Comparison of ENCODE assay signal across 16 cellular contexts in genomic region chr17:58315750-58316149, GRCh38. TPM values are rescaled to one million over a fixed set of nuclear protein-coding genes. Genes with fewer than 3 reads are reported as not detected.
"Had no signal": no experiment of that assay in that cellular context is flagged by ENCODE, and none has a peak within 500 bp of the region (broad histone marks: within the 10 kb centered on the region; RNA-seq: fewer than 3 reads in every experiment).

No MANE protein-coding gene starts in this region.

- FAIRE-seq: islet of Langerhans had no signal

- H3K4me3 ChIP-seq: adrenal gland, coronary artery, heart left ventricle, thyroid gland, uterus had no signal

- H3K27me3 ChIP-seq: adrenal gland, heart left ventricle, thyroid gland, uterus had no signal

- H3K27ac Mint-ChIP-seq: activated CD4-positive, alpha-beta memory T cell treated with anti-CD3 and anti-CD28 coated beads, Interleukin-2, amount 10 ng/mL, durations not matched to agents 7 days and 5 days had no signal

- H3K27me3 Mint-ChIP-seq: activated CD4-positive, alpha-beta memory T cell treated with anti-CD3 and anti-CD28 coated beads, Interleukin-2, amount 10 ng/mL, durations not matched to agents 7 days and 5 days; naive thymus-derived CD4-positive, alpha-beta T cell had no signal

- H3K9me3 ChIP-seq: adrenal gland, heart left ventricle, thyroid gland, uterus had no signal

- H3K9me3 Mint-ChIP-seq: activated CD4-positive, alpha-beta memory T cell treated with anti-CD3 and anti-CD28 coated beads, Interleukin-2, amount 10 ng/mL, durations not matched to agents 7 days and 5 days; naive thymus-derived CD4-positive, alpha-beta T cell had no signal

- DNase-seq: activated CD4-positive, alpha-beta memory T cell treated with anti-CD3 and anti-CD28 coated beads, Interleukin-2, amount 10 ng/mL, durations not matched to agents 7 days and 5 days; activated gamma-delta T cell treated with Interleukin-2 at 50 U/mL for 16 hours; caudate nucleus; effector CD4-positive, alpha-beta T cell; foreskin melanocyte; mammary epithelial cell; occipital lobe; stimulated activated CD4-positive, alpha-beta T cell treated with anti-CD3 and anti-CD28 coated beads, Interleukin-4, amount 100 ng/mL, for 1 hour; T-helper 9 cell; thyroid gland had no signal

- H3K27ac ChIP-seq: adrenal gland, coronary artery, heart left ventricle, thyroid gland, uterus had no signal

- H3K4me1 ChIP-seq: adrenal gland, thyroid gland, uterus had no signal

- H3K36me3 ChIP-seq: adrenal gland, thyroid gland, uterus had no signal

- H3K4me3 Mint-ChIP-seq: activated CD4-positive, alpha-beta memory T cell treated with anti-CD3 and anti-CD28 coated beads, Interleukin-2, amount 10 ng/mL, durations not matched to agents 7 days and 5 days; naive thymus-derived CD4-positive, alpha-beta T cell had no signal

- ATAC-seq: heart left ventricle; naive thymus-derived CD4-positive, alpha-beta T cell had no signal

RNA-seq across cellular contexts. Expression of gene TSPOAP1, which starts 12.8 kb away (rescaled TPM):
- polyA plus RNA-seq: mammary epithelial cell had no signal

RNA-seq across cellular contexts. Expression of gene MPO, which starts 35.0 kb away (rescaled TPM):
- total RNA-seq: mammary epithelial cell, occipital lobe had no signal
- polyA plus RNA-seq: mammary epithelial cell; naive thymus-derived CD4-positive, alpha-beta T cell had no signal
